ENCODE assay signal across 14 cellular contexts in genomic region chr2:1101982-1102381, GRCh38.
DNase-seq lines count a peak whose midpoint lies in the region; ATAC-seq and TF ChIP-seq lines count a peak whose summit lies in the region.
"Had no signal": no experiment of that assay in that cellular context is flagged by ENCODE, and none has a peak within 500 bp of the region (broad histone marks: within the 10 kb centered on the region; RNA-seq: fewer than 3 reads in every experiment).

No MANE protein-coding gene starts in this region.

- H3K79me1 ChIP-seq in neuronal stem cell (ENCODE audit: low read depth, low read length): no peaks in the 10 kb centered on the region

- peaks cover 0 to 13% of the 10 kb centered on the region in 2 donors for H3K4me1 ChIP-seq in neuronal stem cell (ENCODE audit: control insufficient read depth in 2 of 2, insufficient read depth in 1 of 2, low read depth in 1 of 2, low read length in 2 of 2)
- H3K4me1 ChIP-seq: A549, BE2C, Caco-2 had no signal

- POLR2A ChIA-PET in WTC11 (lab: Charles Lee): no interaction called here

- H2BK15ac ChIP-seq in neuronal stem cell (ENCODE audit: low read length): no peak overlapping the region

- H2BK120ac ChIP-seq in neuronal stem cell (ENCODE audit: low read depth, low read length): no peak overlapping the region

- H3K36me3 Mint-ChIP-seq in WTC11: peaks cover 61% of the 10 kb centered on the region

- CTCF ChIA-PET in WTC11 (lab: Charles Lee): no interaction called here

- H3K9me3 Mint-ChIP-seq in stimulated activated naive CD8-positive, alpha-beta T cell treated with anti-CD3 and anti-CD28 coated beads, Interleukin-15, amount 100 ng/mL, for 72 hours: no peaks in the 10 kb centered on the region
- H3K9me3 Mint-ChIP-seq in WTC11: no peaks in the 10 kb centered on the region
- H3K9me3 Mint-ChIP-seq: CD8-positive, alpha-beta memory T cell had no signal

- H4K91ac ChIP-seq in neuronal stem cell (ENCODE audit: low read depth, low read length, poor library complexity): no peak overlapping the region

- H3K14ac ChIP-seq in neuronal stem cell (ENCODE audit: low read length): no peak overlapping the region

- no peak overlapping the region for H3K27ac Mint-ChIP-seq in stimulated activated naive CD8-positive, alpha-beta T cell treated with anti-CD3 and anti-CD28 coated beads, Interleukin-15, amount 100 ng/mL, for 72 hours
- H3K27ac Mint-ChIP-seq in WTC11: peak overlapping the region; percentile 13; the same call in 1 of the 2 replicates
- H3K27ac Mint-ChIP-seq: CD8-positive, alpha-beta memory T cell had no signal

- ATAC-seq in stimulated activated naive CD8-positive, alpha-beta T cell treated with anti-CD3 and anti-CD28 coated beads, Interleukin-15, Interleukin-2, amounts not matched to agents 100 U/mL and 50 U/mL, for 24 hours: peak; percentile 12
- ATAC-seq in stimulated activated naive CD8-positive, alpha-beta T cell treated with anti-CD3 and anti-CD28 coated beads, Interleukin-15, amount 100 ng/mL, for 72 hours: no peak
- ATAC-seq in WTC11 (no peak), HG03378 (IDR thresholded peaks at IDR 0.05; ENCODE audit: unreplicated experiment) (no peak)
- ATAC-seq: A549 had no signal

- no peak overlapping the region for H4K8ac ChIP-seq in neuronal stem cell (ENCODE audit: low read depth, low read length)

- H2BK12ac ChIP-seq in neuronal stem cell (ENCODE audit: low read length): peak overlapping the region; percentile 25

- peaks cover 0 to 3% of the 10 kb centered on the region in 2 donors for H3K9me3 ChIP-seq in neuronal stem cell (replicated peaks in 1 of 2; ENCODE audit: control insufficient read depth in 2 of 2, insufficient read depth in 1 of 2, low read depth in 1 of 2, low read length in 2 of 2)
- H3K9me3 ChIP-seq: A549, BE2C, Caco-2 had no signal

- H3K4ac ChIP-seq in neuronal stem cell (ENCODE audit: low read length): no peak overlapping the region

- H3K4me3 ChIP-seq in Jurkat, Clone E6-1 (ENCODE audit: low read length): no peak overlapping the region
- no peak overlapping the region for H3K4me3 ChIP-seq in neuronal stem cell (ENCODE audit: low read length in 2 of 2)
- H3K4me3 ChIP-seq: A549, GM23248 had no signal

- no peak overlapping the region for H3K27ac ChIP-seq in neuronal stem cell (replicated peaks; ENCODE audit: low read length)
- H3K27ac ChIP-seq: A549, GM23248 had no signal

- no peak overlapping the region for H3K23ac ChIP-seq in neuronal stem cell (ENCODE audit: low read depth, low read length, poor library complexity)

- H3K36me3 ChIP-seq in neuronal stem cell (replicated peaks in 1 of 2; ENCODE audit: control insufficient read depth in 2 of 2, insufficient read depth in 2 of 2, low read length in 2 of 2): no peaks in the 10 kb centered on the region
- H3K36me3 ChIP-seq: BE2C had no signal

- no peak overlapping the region for H2AFZ ChIP-seq in neuronal stem cell (ENCODE audit: low read length)
- H2AFZ ChIP-seq: GM23248 had no signal

- DNase-seq in stimulated activated naive CD8-positive, alpha-beta T cell treated with anti-CD3 and anti-CD28 coated beads, Interleukin-15, Interleukin-2, amounts not matched to agents 100 U/mL and 50 U/mL, for 24 hours: no peak
- DNase-seq in stimulated activated naive CD8-positive, alpha-beta T cell treated with anti-CD3 and anti-CD28 coated beads, Interleukin-15, amount 100 ng/mL, for 72 hours: no peak
- peak; percentile 54 for DNase-seq in Jurkat, Clone E6-1 (ENCODE audit: low read depth, low spot score)
- no peak for DNase-seq in WTC11 (ENCODE audit: low spot score)
- no peak for DNase-seq in neuronal stem cell (ENCODE audit: low spot score)
- DNase-seq in NOMO-1 treated with DMSO at 0.1 percent for 48 hours (lab: John Stamatoyannopoulos, UW; ENCODE audit: unreplicated experiment): no peak
- DNase-seq in T1000 (lab: John Stamatoyannopoulos, UW): no peak
- DNase-seq: BE2C; Caco-2; CD8-positive, alpha-beta memory T cell; GM23248; IMR-90 had no signal

- H3K4me3 Mint-ChIP-seq in stimulated activated naive CD8-positive, alpha-beta T cell treated with anti-CD3 and anti-CD28 coated beads, Interleukin-15, amount 100 ng/mL, for 72 hours: no peak overlapping the region
- no peak overlapping the region for H3K4me3 Mint-ChIP-seq in WTC11
- H3K4me3 Mint-ChIP-seq: CD8-positive, alpha-beta memory T cell had no signal

- H3K27me3 Mint-ChIP-seq in stimulated activated naive CD8-positive, alpha-beta T cell treated with anti-CD3 and anti-CD28 coated beads, Interleukin-15, amount 100 ng/mL, for 72 hours: no peaks in the 10 kb centered on the region
- H3K27me3 Mint-ChIP-seq in WTC11 (ENCODE audit: low read depth): no peaks in the 10 kb centered on the region

- no peak overlapping the region for H2BK5ac ChIP-seq in neuronal stem cell (ENCODE audit: low read length)

- H3K4me2 ChIP-seq in neuronal stem cell (ENCODE audit: insufficient read depth, low read length, poor library complexity, severe bottlenecking): no peak overlapping the region
- H3K4me2 ChIP-seq: A549 had no signal

- no peak overlapping the region for H3K18ac ChIP-seq in neuronal stem cell (ENCODE audit: low read length)

- no peak overlapping the region for H3K9ac ChIP-seq in neuronal stem cell (ENCODE audit: low read depth, low read length, poor library complexity)
- H3K9ac ChIP-seq: GM23248 had no signal

- no peak overlapping the region for H2AK5ac ChIP-seq in neuronal stem cell (ENCODE audit: low read depth, low read length)

- WGBS in neuronal stem cell (ENCODE audit: extremely low coverage in 2 of 2, insufficient read length in 2 of 2, insufficient replicate concordance in 1 of 2), 2 donors: no CpG with 5 or more reads among the region's 10 CpGs

- H3K4me1 Mint-ChIP-seq in stimulated activated naive CD8-positive, alpha-beta T cell treated with anti-CD3 and anti-CD28 coated beads, Interleukin-15, amount 100 ng/mL, for 72 hours: peaks cover 7% of the 10 kb centered on the region
- H3K4me1 Mint-ChIP-seq in WTC11: 0 out of 2 replicates have a peak, but pooled peaks cover 2% of the 10 kb centered on the region
- H3K4me1 Mint-ChIP-seq: CD8-positive, alpha-beta memory T cell had no signal

- H3K27me3 ChIP-seq in neuronal stem cell (ENCODE audit: control insufficient read depth in 3 of 3, insufficient read depth in 3 of 3, low read depth in 1 of 3, low read length in 3 of 3): no peaks in the 10 kb centered on the region
- H3K27me3 ChIP-seq: BE2C had no signal

- TF ChIP-seq CTCF in WTC11 (IDR thresholded peaks at IDR 0.05): no peak

TF ChIP-seq in WTC11, 78 proteins besides CTCF, POLR2A, EP300 and RAD21:
- TF ChIP-seq KAT7 (CRISPR knock-in tag; IDR thresholded peaks at IDR 0.05; ENCODE audit: borderline replicate concordance) (no peak), ZNF671 (CRISPR knock-in tag; IDR thresholded peaks at IDR 0.05) (no peak), USF1 (CRISPR knock-in tag; IDR thresholded peaks at IDR 0.05) (no peak), OVOL2 (CRISPR knock-in tag; IDR thresholded peaks at IDR 0.05; ENCODE audit: borderline replicate concordance) (no peak), CREM (CRISPR knock-in tag; IDR thresholded peaks at IDR 0.05) (no peak), ZNF416 (CRISPR knock-in tag; IDR thresholded peaks at IDR 0.05) (no peak)
